In the genomic region with DNA sequence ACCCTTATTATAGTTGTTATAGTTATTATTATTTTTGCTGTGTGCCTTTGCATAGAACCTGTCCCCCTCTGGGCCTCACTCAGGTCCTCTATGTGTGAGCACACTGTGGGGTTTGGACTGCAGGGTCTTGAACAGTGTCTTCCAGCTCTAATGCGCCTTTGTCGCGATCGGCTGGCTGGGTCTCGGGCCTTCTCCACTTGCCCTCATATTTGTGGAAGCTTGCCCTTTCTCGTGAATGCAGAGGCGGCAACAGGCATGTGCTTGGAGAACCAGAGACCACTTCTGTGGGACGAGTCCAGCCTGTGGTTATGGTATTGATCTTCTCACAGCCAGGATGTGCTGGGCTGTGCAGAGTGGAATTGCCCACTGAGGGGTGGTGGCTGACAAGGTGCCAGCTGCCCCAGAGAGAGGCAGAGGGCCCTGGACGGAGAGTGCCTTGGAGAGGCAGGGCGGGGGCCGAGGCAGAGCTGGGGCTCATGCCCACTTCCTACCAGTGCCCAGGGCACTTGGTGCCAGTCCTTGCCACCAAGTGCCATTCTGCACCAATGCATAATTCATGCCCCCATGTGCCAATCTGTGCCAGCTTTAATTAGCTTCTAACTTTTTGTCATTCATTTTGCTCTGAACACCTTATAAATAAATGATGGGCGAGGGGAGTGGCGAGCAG, we compare ENCODE assay signal across 15 cellular contexts. TPM values are rescaled to one million over a fixed set of nuclear protein-coding genes. Genes with fewer than 3 reads are reported as not detected.
DNase-seq lines count a peak whose midpoint lies in the region; ATAC-seq, FAIRE-seq and TF ChIP-seq lines count a peak whose summit lies in the region.
"Had no signal": no experiment of that assay in that cellular context is flagged by ENCODE, and none has a peak within 500 bp of the region (broad histone marks: within the 10 kb centered on the region; RNA-seq: fewer than 3 reads in every experiment).

No MANE protein-coding gene starts in this region.

- H2AFZ ChIP-seq in HepG2 (ENCODE audit: low read length): no peak overlapping the region
- H2AFZ ChIP-seq in OCI-LY7 (ENCODE audit: low read length): no peak overlapping the region

- TF ChIP-seq POLR2A in HepG2 (IDR thresholded peaks at IDR 0.05; ENCODE audit: insufficient read depth in 1 of 2, low read depth in 2 of 2, low read length in 2 of 2) (no peak), right lobe of liver (IDR thresholded peaks at IDR 0.05) (no peak)

- H3K4me3 ChIP-seq in HepG2 (replicated peaks in 1 of 3; ENCODE audit: insufficient read depth in 1 of 3, low read depth in 2 of 3, low read length in 3 of 3) (no peak overlapping the region), right lobe of liver (no peak overlapping the region), OCI-LY7 (ENCODE audit: low read depth, low read length, poor library complexity, severe bottlenecking) (no peak overlapping the region)
- H3K4me3 ChIP-seq: HAP-1 had no signal

- no peak for FAIRE-seq in HepG2 (lab: Jason Lieb, UNC)
- FAIRE-seq: H1 had no signal

- H3K4me2 ChIP-seq in HepG2 (ENCODE audit: low read depth, low read length) (no peak overlapping the region), OCI-LY7 (ENCODE audit: low read length) (no peak overlapping the region)

- ATAC-seq in HepG2 (no peak), right lobe of liver (no peak)

- TF ChIP-seq EP300 in HepG2 (IDR thresholded peaks at IDR 0.05; ENCODE audit: low read depth in 2 of 2, low read length in 2 of 2) (no peak), HepG2 (CRISPR knock-in tag; IDR thresholded peaks at IDR 0.05; ENCODE audit: borderline replicate concordance) (no peak)

- in situ Hi-C loops in HepG2 (cut with HindIII; ENCODE audit: extremely low pct_ligation_motif_present, low pct_unique_long_range_greater_than_20kb): loop anchor here (10.0 kb wide), 1 partner anchor 175 kb away; no protein-coding TSS in a partner anchor

- no peak for TF ChIP-seq RAD21 in HepG2 (CRISPR knock-in tag; IDR thresholded peaks at IDR 0.05)

- DNase-seq in HepG2 (ENCODE audit: low spot score) (no peak), right lobe of liver (no peak), GM19238 (ENCODE audit: insufficient read length, low spot score) (no peak), NCI-H2029 (lab: John Stamatoyannopoulos, UW) (no peak), DMS153 (lab: John Stamatoyannopoulos, UW) (no peak), OCI-LY7 (ENCODE audit: low spot score) (no peak)
- DNase-seq: ACHN; CD4-positive, alpha-beta memory T cell; GF-D8; HFFc6 had no signal

- H4K20me1 ChIP-seq in HepG2 (ENCODE audit: insufficient read depth, low read length): no peaks in the 10 kb centered on the region
- no peaks in the 10 kb centered on the region for H4K20me1 ChIP-seq in OCI-LY7 (ENCODE audit: insufficient read depth, low read length)

- WGBS in HepG2 (ENCODE audit: low lambda C conversion rate): 64% methylated on average over 12 of the region's 13 CpGs
- WGBS in right lobe of liver (ENCODE audit: insufficient coverage, low coverage, low lambda C conversion rate, missing lambda C conversion rate): 86% methylated on average over 8 of the region's 13 CpGs

- no TSS peak for BruUV-seq in HepG2 (replicated peaks; lab: Mats Ljungman, UMichigan)
- BruUV-seq in OCI-LY7 (replicated peaks; lab: Mats Ljungman, UMichigan): no TSS peak

- H3K27ac ChIP-seq in HepG2 (ENCODE audit: extremely low read length, insufficient read depth, low read length) (no peak overlapping the region), right lobe of liver (no peak overlapping the region), cingulate gyrus (ENCODE audit: low read depth, low read length) (peak overlapping the region; percentile 4), layer of hippocampus (ENCODE audit: low read depth, low read length) (peak overlapping the region; percentile 82), OCI-LY7 (ENCODE audit: low read depth, low read length, poor library complexity, severe bottlenecking) (no peak overlapping the region)
- H3K27ac ChIP-seq: C4-2B had no signal

- no peaks in the 10 kb centered on the region for H3K79me2 ChIP-seq in HepG2 (ENCODE audit: insufficient read depth, low read length)
- H3K79me2 ChIP-seq in OCI-LY7 (ENCODE audit: insufficient read depth, low read depth, low read length): no peaks in the 10 kb centered on the region

- H3K9me2 ChIP-seq in OCI-LY7 (ENCODE audit: insufficient read depth, low read length): no peaks in the 10 kb centered on the region

- H3K27me3 ChIP-seq in HepG2 (ENCODE audit: control insufficient read depth in 1 of 2, insufficient read depth in 2 of 2, low read length in 2 of 2) (peaks cover 0 to 14% of the 10 kb centered on the region in 2 experiments; a peak in 4 of 5 replicates), right lobe of liver (no peaks in the 10 kb centered on the region), layer of hippocampus (ENCODE audit: control insufficient read depth, insufficient read depth, low read length) (no peaks in the 10 kb centered on the region)

- intact Hi-C loops in HepG2 (cut with micrococcal nuclease; ENCODE audit: unreplicated experiment): no loop called here
- intact Hi-C loops in right lobe of liver (cut with DNase I): loop anchor here (5.0 to 10.0 kb wide), 4 partner anchors 182 to 425 kb away; no protein-coding TSS in a partner anchor
- intact Hi-C loops in OCI-LY7 (cut with micrococcal nuclease; ENCODE audit: unreplicated experiment): loop anchor here (10.0 kb wide), 1 partner anchor 415 kb away; no protein-coding TSS in a partner anchor

- H3K9me3 ChIP-seq in HepG2 (ENCODE audit: low read length): no peaks in the 10 kb centered on the region
- no peaks in the 10 kb centered on the region for H3K9me3 ChIP-seq in right lobe of liver
- H3K9me3 ChIP-seq in OCI-LY7 (ENCODE audit: low read length): no peaks in the 10 kb centered on the region
- H3K9me3 ChIP-seq: HAP-1 had no signal

- CTCF ChIA-PET in HepG2 (lab: Yijun Ruan, JAX; ENCODE audit: low intra/inter-chr PET ratio, low total read pairs): no interaction called here
- CTCF ChIA-PET in OCI-LY7 (lab: Charles Lee; ENCODE audit: unreplicated experiment): no interaction called here

- no peak overlapping the region for H3K9ac ChIP-seq in HepG2 (ENCODE audit: insufficient read depth, low read depth, low read length)

- H3K4me1 ChIP-seq in HepG2 (ENCODE audit: insufficient read depth, low read length) (peaks cover 19% of the 10 kb centered on the region), right lobe of liver (no peaks in the 10 kb centered on the region), OCI-LY7 (ENCODE audit: insufficient read depth, low read length, poor library complexity, severe bottlenecking) (no peaks in the 10 kb centered on the region)
- H3K4me1 ChIP-seq: HAP-1 had no signal

- no peak for TF ChIP-seq CTCF in HepG2 (CRISPR knock-in tag; IDR thresholded peaks at IDR 0.05)
- no peak for TF ChIP-seq CTCF in right lobe of liver (IDR thresholded peaks at IDR 0.05)
- TF ChIP-seq CTCF in OCI-LY7 (conservative IDR thresholded peaks at IDR 0.05; ENCODE audit: low read length): no peak

- H3K36me3 ChIP-seq in HepG2 (replicated peaks in 1 of 2; ENCODE audit: control insufficient read depth in 1 of 2, insufficient read depth in 2 of 2, low read length in 2 of 2) (no peaks in the 10 kb centered on the region), right lobe of liver (no peaks in the 10 kb centered on the region), OCI-LY7 (ENCODE audit: insufficient read depth, low read length) (no peaks in the 10 kb centered on the region)
- H3K36me3 ChIP-seq: HAP-1 had no signal

- POLR2A ChIA-PET in HepG2 (lab: Yijun Ruan, JAX): no interaction called here
- POLR2A ChIA-PET in OCI-LY7 (lab: Charles Lee): interaction anchor here (1.0 kb wide), 1 partner anchor 12 kb away, joined by 3 read pairs; no protein-coding TSS in a partner anchor

TF ChIP-seq in HepG2, 621 proteins besides CTCF, POLR2A, EP300 and RAD21:
- TF ChIP-seq ZNF768 (CRISPR knock-in tag; IDR thresholded peaks at IDR 0.05): peak; percentile 63; the same call in 1 of the 2 replicates
- no peak for TF ChIP-seq ZNF552 (CRISPR knock-in tag; IDR thresholded peaks at IDR 0.05; ENCODE audit: borderline replicate concordance)
TF ChIP-seq in HepG2: peak in this region for 1.

RNA-seq across cellular contexts. Expression of a gene that starts 6.8 kb away (rescaled TPM):
- total RNA-seq in HepG2 (2016; rRNA removed; fragmentation: Illumina TruSeq; extraction: Trizol) (not detected in 2 replicates), right lobe of liver (10 to 100 TPM in 1 of 6 experiments, 1 to 10 TPM in 5; 3.3 to 19.7 (median 6.3) TPM), OCI-LY7 (2022) (8.1 and 9.9 TPM in 2 replicates)
- total RNA-seq in HepG2 (2016; cell fraction: cytosol; rRNA removed; fragmentation: Illumina TruSeq; extraction: Trizol; ENCODE audit: low read depth): 0.35 and 0.71 TPM in 2 replicates
- total RNA-seq in HepG2 (2016; cell fraction: insoluble cytoplasmic fraction; rRNA removed; fragmentation: Illumina TruSeq; extraction: Trizol): not detected in 2 replicates
- 0.28 TPM in 1 of 2 replicates, not detected in the other for total RNA-seq in HepG2 (2016; cell fraction: membrane; rRNA removed; fragmentation: Illumina TruSeq; extraction: Trizol)
- total RNA-seq in HepG2 (2016; cell fraction: nucleus; rRNA removed; fragmentation: Illumina TruSeq; extraction: Trizol): not detected in 2 replicates
- polyA plus RNA-seq in HepG2 (2011; rRNA removed): 0.13 and 0.48 TPM in 2 replicates
- polyA plus RNA-seq in HepG2 (2011; cell fraction: cytosol; rRNA removed): 0.13 and 0.15 TPM in 2 replicates
- polyA plus RNA-seq in HepG2 (2011; cell fraction: nucleus; rRNA removed): 0.45 and 0.98 TPM in 2 replicates
- polyA plus RNA-seq in HepG2 (2012): 0.08 and 0.12 TPM in 2 replicates
- polyA plus RNA-seq in HepG2 (2016; cell fraction: cytosol; fragmentation: Illumina TruSeq; extraction: Trizol; ENCODE audit: low read depth): 0.34 and 0.35 TPM in 2 replicates
- not detected in 2 replicates for polyA plus RNA-seq in HepG2 (2016; cell fraction: insoluble cytoplasmic fraction; fragmentation: Illumina TruSeq; extraction: Trizol; ENCODE audit: low read depth)
- not detected in 2 replicates for polyA plus RNA-seq in HepG2 (2016; cell fraction: membrane; fragmentation: Illumina TruSeq; extraction: Trizol; ENCODE audit: low read depth)
- not detected in 2 replicates for polyA plus RNA-seq in HepG2 (2016; cell fraction: nucleus; fragmentation: Illumina TruSeq; extraction: Trizol; ENCODE audit: insufficient read depth, low read depth)
- 0.12 and 0.14 TPM in 2 replicates for polyA minus RNA-seq in HepG2 (2011; rRNA and poly(A)+ RNA removed; ENCODE audit: low replicate concordance)
- not detected in 2 replicates for polyA minus RNA-seq in HepG2 (2011; cell fraction: cytosol; rRNA and poly(A)+ RNA removed)
- polyA minus RNA-seq in HepG2 (2011; cell fraction: nucleus; rRNA and poly(A)+ RNA removed): 0.52 and 0.62 TPM in 2 replicates
- 0.33 and 0.92 TPM in 2 replicates for total RNA-seq in OCI-LY7 (2014; rRNA removed; shearing (Covaris generic))

Comparison
In these comparisons a context has a peak if more than half of its experiments do, and no peak if none do; other contexts are left out.
1. H3K27ac ChIP-seq: peak in cingulate gyrus (single experiment) and layer of hippocampus (single experiment); none in HepG2 (single experiment), right lobe of liver (0 of 3) and OCI-LY7 (single experiment).